Comparison of ENCODE assay signal across 20 cellular contexts in the genomic region with DNA sequence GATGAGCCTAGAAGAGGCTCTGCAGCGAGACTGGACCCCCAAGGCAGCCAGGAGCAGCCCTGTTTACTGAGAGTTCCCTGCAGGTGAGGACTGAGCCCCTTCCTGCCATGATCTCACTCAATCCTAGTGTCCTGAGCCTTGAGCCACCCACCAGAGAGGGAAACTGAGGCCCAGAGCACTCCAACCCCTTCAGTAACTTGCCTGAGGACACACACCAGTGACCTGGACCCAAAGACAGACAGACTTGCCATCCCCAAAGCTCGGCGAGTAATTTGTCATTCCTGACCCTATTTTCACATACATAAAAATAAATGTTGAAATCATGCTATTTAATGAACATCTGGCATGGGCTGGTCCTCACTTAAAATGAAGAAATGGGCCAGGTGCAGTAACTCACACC. TPM values are rescaled to one million over a fixed set of nuclear protein-coding genes. Genes with fewer than 3 reads are reported as not detected.
DNase-seq lines count a peak whose midpoint lies in the region; ATAC-seq, FAIRE-seq and TF ChIP-seq lines count a peak whose summit lies in the region.
"Had no signal": no experiment of that assay in that cellular context is flagged by ENCODE, and none has a peak within 500 bp of the region (broad histone marks: within the 10 kb centered on the region; RNA-seq: fewer than 3 reads in every experiment).

No MANE protein-coding gene starts in this region.

- no peak for FAIRE-seq in GM12878 (lab: Jason Lieb, UNC)
- FAIRE-seq: D721Med, GM18507, H54 had no signal

- H2BK120ac ChIP-seq in neuronal stem cell (ENCODE audit: low read depth, low read length): no peak overlapping the region

- no peaks in the 10 kb centered on the region for H4K20me1 ChIP-seq in BLaER1 treated with 17β-estradiol and CSF1 and Interleukin-3, amounts not matched to agents 10 nM and 100 nM
- H4K20me1 ChIP-seq in Loucy (ENCODE audit: insufficient read depth, low read length, poor library complexity, severe bottlenecking) (no peaks in the 10 kb centered on the region), GM12878 (ENCODE audit: control insufficient read depth, insufficient read depth) (no peaks in the 10 kb centered on the region)

- peak overlapping the region in 8 of 11 experiments; percentile 4 to 95 (median 87); a peak in 14 of 22 replicates for H3K4me2 ChIP-seq in BLaER1 treated with 17β-estradiol and CSF1 and Interleukin-3, amounts not matched to agents 10 nM and 100 nM
- peak overlapping the region; percentile 81 for H3K4me2 ChIP-seq in Loucy (ENCODE audit: low read depth, low read length, poor library complexity, severe bottlenecking)
- H3K4me2 ChIP-seq in GM12878 (ENCODE audit: control insufficient read depth, insufficient read depth): no peak overlapping the region
- no peak overlapping the region for H3K4me2 ChIP-seq in neuronal stem cell (ENCODE audit: insufficient read depth, low read length, poor library complexity, severe bottlenecking)

- H2BK15ac ChIP-seq in neuronal stem cell (ENCODE audit: low read length): no peak overlapping the region

- H4K91ac ChIP-seq in neuronal stem cell (ENCODE audit: low read depth, low read length, poor library complexity): no peak overlapping the region

- intact Hi-C loops in GM12878 (cut with micrococcal nuclease; ENCODE audit: unreplicated experiment): no loop called here

- SMC1A ChIA-PET in GM12878 (lab: Charles Lee; ENCODE audit: uncharacterized antibody, unreplicated experiment): no interaction called here

- 0 out of 22 replicates have a peak overlapping the region, but pooled peaks of 1 of the 11 experiments have one; percentile 34 for H3K27ac ChIP-seq in BLaER1 treated with 17β-estradiol and CSF1 and Interleukin-3, amounts not matched to agents 10 nM and 100 nM
- no peak overlapping the region for H3K27ac ChIP-seq in GM12878 (ENCODE audit: control insufficient read depth, insufficient read depth)
- H3K27ac ChIP-seq in neuronal stem cell (replicated peaks; ENCODE audit: low read length): no peak overlapping the region
- H3K27ac ChIP-seq: C4-2B had no signal

- H3K27me3 ChIP-seq in BLaER1 treated with 17β-estradiol and CSF1 and Interleukin-3, amounts not matched to agents 10 nM and 100 nM: peaks cover 0 to 10% (median 0%) of the 10 kb centered on the region in 11 experiments; a peak in 2 of 22 replicates
- H3K27me3 ChIP-seq in Loucy (ENCODE audit: insufficient read depth, low read length, poor library complexity, severe bottlenecking) (no peaks in the 10 kb centered on the region), GM12878 (replicated peaks in 1 of 2; ENCODE audit: control insufficient read depth in 2 of 2, insufficient read depth in 2 of 2, low read length in 1 of 2) (no peaks in the 10 kb centered on the region; a peak in 2 of 4 replicates), neuronal stem cell (ENCODE audit: control insufficient read depth in 3 of 3, insufficient read depth in 3 of 3, low read depth in 1 of 3, low read length in 3 of 3) (no peaks in the 10 kb centered on the region)

- no peak overlapping the region for H4K8ac ChIP-seq in neuronal stem cell (ENCODE audit: low read depth, low read length)

- no peak overlapping the region for H2BK12ac ChIP-seq in neuronal stem cell (ENCODE audit: low read length)

- RAD21 ChIA-PET in GM12878 (lab: Charles Lee; ENCODE audit: unreplicated experiment): no interaction called here

- H3K36me3 ChIP-seq in BLaER1 treated with 17β-estradiol and CSF1 and Interleukin-3, amounts not matched to agents 10 nM and 100 nM: no peaks in the 10 kb centered on the region
- H3K36me3 ChIP-seq in Loucy (ENCODE audit: insufficient read depth, low read length) (no peaks in the 10 kb centered on the region), GM12878 (ENCODE audit: control insufficient read depth in 2 of 2, insufficient read depth in 2 of 2, low read length in 1 of 2) (no peaks in the 10 kb centered on the region), neuronal stem cell (replicated peaks in 1 of 2; ENCODE audit: control insufficient read depth in 2 of 2, insufficient read depth in 2 of 2, low read length in 2 of 2) (peaks cover 0 to 12% of the 10 kb centered on the region in 2 donors)

- in situ Hi-C loops in GM12878 (cut with MboI): no loop called here

- no peak overlapping the region for H3K23ac ChIP-seq in neuronal stem cell (ENCODE audit: low read depth, low read length, poor library complexity)

- TF ChIP-seq CTCF in Loucy (conservative IDR thresholded peaks at IDR 0.05; ENCODE audit: low read length) (no peak), GM12878 (IDR thresholded peaks at IDR 0.05 in 2 of 3, conservative IDR thresholded peaks at IDR 0.05 in 1 of 3; ENCODE audit: control insufficient read depth in 2 of 3, extremely low read depth in 1 of 3, insufficient read depth in 1 of 3, low read depth in 3 of 3, low read length in 3 of 3) (no peak)

- TF ChIP-seq RAD21 in GM12878 (IDR thresholded peaks at IDR 0.05; ENCODE audit: insufficient read depth, low read depth, low read length): no peak

- H2AK5ac ChIP-seq in neuronal stem cell (ENCODE audit: low read depth, low read length): no peak overlapping the region

- H3K9ac ChIP-seq in BLaER1 treated with 17β-estradiol and CSF1 and Interleukin-3, amounts not matched to agents 10 nM and 100 nM: no peak overlapping the region
- peak overlapping the region; percentile 70 for H3K9ac ChIP-seq in Loucy (ENCODE audit: low read depth, low read length, poor library complexity, severe bottlenecking)
- H3K9ac ChIP-seq in GM12878 (ENCODE audit: control insufficient read depth, insufficient read depth, low read length): no peak overlapping the region
- H3K9ac ChIP-seq in neuronal stem cell (ENCODE audit: low read depth, low read length, poor library complexity): no peak overlapping the region

- TF ChIP-seq EP300 in GM12878 (IDR thresholded peaks at IDR 0.05; ENCODE audit: borderline replicate concordance in 1 of 2, control insufficient read depth in 1 of 2, low read depth in 2 of 2, low read length in 2 of 2): no peak

- H3K79me2 ChIP-seq in Loucy (ENCODE audit: insufficient read depth, low read length) (no peaks in the 10 kb centered on the region), GM12878 (ENCODE audit: control insufficient read depth, insufficient read depth, low read length) (no peaks in the 10 kb centered on the region)

- H3K9me3 ChIP-seq in BLaER1 treated with 17β-estradiol and CSF1 and Interleukin-3, amounts not matched to agents 10 nM and 100 nM (replicated peaks in 1 of 11): 0 out of 22 replicates have a peak, but pooled peaks cover 0 to 4% (median 0%) of the 10 kb centered on the region in 11 experiments
- H3K9me3 ChIP-seq in Loucy (ENCODE audit: insufficient read depth, low read depth, low read length) (no peaks in the 10 kb centered on the region), GM12878 (replicated peaks; ENCODE audit: control insufficient read depth, insufficient read depth, low read length) (no peaks in the 10 kb centered on the region), neuronal stem cell (replicated peaks in 1 of 2; ENCODE audit: control insufficient read depth in 2 of 2, insufficient read depth in 1 of 2, low read depth in 1 of 2, low read length in 2 of 2) (peaks cover 4 to 6% of the 10 kb centered on the region in 2 donors)

- no peak overlapping the region for H2AFZ ChIP-seq in Loucy (ENCODE audit: low read length)
- no peak overlapping the region for H2AFZ ChIP-seq in GM12878 (ENCODE audit: control insufficient read depth, low read depth, low read length)
- H2AFZ ChIP-seq in neuronal stem cell (ENCODE audit: low read length): no peak overlapping the region

- peaks cover 32 to 68% (median 54%) of the 10 kb centered on the region in 10 experiments for H3K4me1 ChIP-seq in BLaER1 treated with 17β-estradiol and CSF1 and Interleukin-3, amounts not matched to agents 10 nM and 100 nM
- H3K4me1 ChIP-seq in Loucy (ENCODE audit: insufficient read depth, low read length, poor library complexity, severe bottlenecking): peaks cover 68% of the 10 kb centered on the region
- H3K4me1 ChIP-seq in GM12878 (ENCODE audit: control insufficient read depth, insufficient read depth, low read length): no peaks in the 10 kb centered on the region
- peaks cover 13 to 16% of the 10 kb centered on the region in 2 donors for H3K4me1 ChIP-seq in neuronal stem cell (ENCODE audit: control insufficient read depth in 2 of 2, insufficient read depth in 1 of 2, low read depth in 1 of 2, low read length in 2 of 2)

- no peaks in the 10 kb centered on the region for H3K79me1 ChIP-seq in neuronal stem cell (ENCODE audit: low read depth, low read length)

- ATAC-seq in GM12878 (no peak), GM21619 (IDR thresholded peaks at IDR 0.05; ENCODE audit: unreplicated experiment) (no peak), GM21723 (IDR thresholded peaks at IDR 0.05; ENCODE audit: unreplicated experiment) (no peak), HG03045 (IDR thresholded peaks at IDR 0.05; ENCODE audit: unreplicated experiment) (no peak)
- ATAC-seq: HCT116 had no signal

- BruUV-seq in GM12878 (replicated peaks; lab: Mats Ljungman, UMichigan): no TSS peak

- no peak overlapping the region for H3K4ac ChIP-seq in neuronal stem cell (ENCODE audit: low read length)

- H3K14ac ChIP-seq in neuronal stem cell (ENCODE audit: low read length): no peak overlapping the region

- POLR2A ChIA-PET in GM12878 (lab: Charles Lee): no interaction called here

- TF ChIP-seq POLR2A in GM12878 (IDR thresholded peaks at IDR 0.05; ENCODE audit: low read depth, low read length): no peak

- no peak overlapping the region for H3K4me3 ChIP-seq in BLaER1 treated with 17β-estradiol and CSF1 and Interleukin-3, amounts not matched to agents 10 nM and 100 nM
- H3K4me3 ChIP-seq in Loucy (ENCODE audit: low read length, poor library complexity, severe bottlenecking): peak overlapping the region; percentile 51
- H3K4me3 ChIP-seq in GM12878: no peak overlapping the region
- no peak overlapping the region for H3K4me3 ChIP-seq in neuronal stem cell (ENCODE audit: low read length in 2 of 2)

- H3K9me2 ChIP-seq in Loucy (replicated peaks; ENCODE audit: low read depth, low read length): no peaks in the 10 kb centered on the region

- WGBS in GM12878 (ENCODE audit: insufficient coverage, insufficient replicate concordance, low lambda C conversion rate, missing lambda C conversion rate): 0% methylated on average over 3 of the region's 3 CpGs
- no CpG with 5 or more reads among the region's 3 CpGs for WGBS in neuronal stem cell (ENCODE audit: extremely low coverage in 2 of 2, insufficient read length in 2 of 2, insufficient replicate concordance in 1 of 2), 2 donors

- CTCF ChIA-PET in GM12878 (lab: Yijun Ruan, JAX): no interaction called here

- H3K18ac ChIP-seq in neuronal stem cell (ENCODE audit: low read length): peak overlapping the region; percentile 35

- no peak overlapping the region for H2BK5ac ChIP-seq in neuronal stem cell (ENCODE audit: low read length)

- peaks cover 11% of the 10 kb centered on the region for H3F3A ChIP-seq in Loucy (ENCODE audit: low read depth)

- DNase-seq in GM12878 (ENCODE audit: low read depth, low spot score) (no peak), neuronal stem cell (ENCODE audit: low spot score) (no peak), kidney tubule cell (ENCODE audit: low spot score) (no peak)
- DNase-seq: ACHN; CD4-positive, alpha-beta memory T cell; DMS153; DMS79 treated with DMSO at 0.1 percent for 48 hours; GF-D8; IMR-90; KG1 had no signal

RNA-seq across cellular contexts. Expression of a gene that starts 16.7 kb away (rescaled TPM):
- not detected in 2 replicates for total RNA-seq in GM12878 (2013; cell fraction: nucleolus; rRNA removed)
- not detected in 2 replicates for total RNA-seq in GM12878 (2014; rRNA removed)
- total RNA-seq in GM12878 (2014; rRNA removed; fragmentation: Illumina TruSeq; extraction: Trizol): not detected in 2 replicates
- total RNA-seq in GM12878 (2021): 0.05 and 0.51 TPM in 2 replicates
- polyA plus RNA-seq in GM12878 (2011; ENCODE audit: low read depth): not detected
- polyA plus RNA-seq in GM12878 (2011; rRNA removed): 0.04 and 0.18 TPM in 2 replicates
- polyA plus RNA-seq in GM12878 (2011; cell fraction: cytosol; rRNA removed): 0.05 TPM in 1 of 2 replicates, not detected in the other
- not detected in 2 replicates for polyA plus RNA-seq in GM12878 (2011; cell fraction: nucleus; rRNA removed)
- not detected in 2 replicates for polyA plus RNA-seq in GM12878 (2012)
- not detected in 2 replicates for polyA plus RNA-seq in GM12878 (2014; fragmentation: Illumina TruSeq; extraction: Trizol)
- polyA plus RNA-seq in GM12878 (2014; fragmentation: Nextera tagmentation; extraction: Ambion mirVana): not detected
- not detected in 2 replicates for polyA plus RNA-seq in GM12878 (2014; rRNA removed)
- polyA plus RNA-seq in GM12878 (2016; fragmentation: Nextera tagmentation; extraction: Ambion mirVana): under 1 TPM in 1 of 2 experiments, not detected in 1; 0.28 TPM
- polyA minus RNA-seq in GM12878 (2011; rRNA and poly(A)+ RNA removed): 0.07 TPM in 1 of 2 replicates, not detected in the other
- polyA minus RNA-seq in GM12878 (2011; cell fraction: cytosol; rRNA and poly(A)+ RNA removed): not detected in 2 replicates
- polyA minus RNA-seq in GM12878 (2011; cell fraction: nucleus; rRNA and poly(A)+ RNA removed): not detected in 2 replicates
- polyA plus RNA-seq in neuronal stem cell (2013, experiment 1 of 2): 17.6 TPM
- polyA plus RNA-seq in neuronal stem cell (2013, experiment 2 of 2): 17.7 TPM
- total RNA-seq: CD4-positive, alpha-beta memory T cell; IMR-90 had no signal
- polyA plus RNA-seq: CD4-positive, alpha-beta memory T cell; IMR-90 had no signal

Comparison
In these comparisons a context has a peak if more than half of its experiments do, and no peak if none do; other contexts are left out.
1. H3K4me2 ChIP-seq: peak in BLaER1 treated with 17β-estradiol and CSF1 and Interleukin-3, amounts not matched to agents 10 nM and 100 nM (8 of 11) and Loucy (single experiment); none in GM12878 (single experiment) and neuronal stem cell (single experiment).